ENCODE assay signal across 8 cellular contexts in genomic region chr12:104201238-104202001, GRCh38. TPM values are rescaled to one million over a fixed set of nuclear protein-coding genes. Genes with fewer than 3 reads are reported as not detected.
DNase-seq lines count a peak whose midpoint lies in the region; ATAC-seq lines count a peak whose summit lies in the region.

No MANE protein-coding gene starts in this region.

- no peak for ATAC-seq in GM21619 (IDR thresholded peaks at IDR 0.05; ENCODE audit: unreplicated experiment)

- H3K27ac ChIP-seq in substantia nigra (ENCODE audit: low read depth, low read length, poor library complexity, severe bottlenecking), result no peak overlapping the region

- DNase-seq in Ammon's horn (ENCODE audit: low spot score) (peak; percentile 80), GM19240 (ENCODE audit: insufficient read length, low spot score) (peak; percentile 58), NCI-H446 (lab: John Stamatoyannopoulos, UW) (peak; percentile 37 to 47), lung microvascular endothelial cell (ENCODE audit: low read depth in 2 of 2) (peak; percentile 80 to 82), substantia nigra (lab: John Stamatoyannopoulos, UW) (peak in 25 of 49 donors; percentile 2 to 45 (median 8))
- peak; percentile 39 to 52 for DNase-seq in activated CD4-positive, alpha-beta T cell treated with anti-CD3 and anti-CD28 coated beads for 4 hours
- DNase-seq in effector CD4-positive, alpha-beta T cell, result peak; percentile 40

RNA-seq across cellular contexts. Expression of gene TXNRD1, which starts 14.2 kb away (rescaled TPM):
- total RNA-seq in lung microvascular endothelial cell, result 293 and 303 TPM in 2 replicates

Comparison
In these comparisons a context has a peak if more than half of its experiments do, and no peak if none do; other contexts are left out.
1. DNase-seq: peak in every context shown above with its lines; median percentile 81 in lung microvascular endothelial cell; 80 in Ammon's horn; 58 in GM19240; 46 in activated CD4-positive, alpha-beta T cell treated with anti-CD3 and anti-CD28 coated beads for 4 hours; 42 in NCI-H446; 40 in effector CD4-positive, alpha-beta T cell; 8 in substantia nigra.